Comparison of ENCODE assay signal across 10 cellular contexts in the genomic region with DNA sequence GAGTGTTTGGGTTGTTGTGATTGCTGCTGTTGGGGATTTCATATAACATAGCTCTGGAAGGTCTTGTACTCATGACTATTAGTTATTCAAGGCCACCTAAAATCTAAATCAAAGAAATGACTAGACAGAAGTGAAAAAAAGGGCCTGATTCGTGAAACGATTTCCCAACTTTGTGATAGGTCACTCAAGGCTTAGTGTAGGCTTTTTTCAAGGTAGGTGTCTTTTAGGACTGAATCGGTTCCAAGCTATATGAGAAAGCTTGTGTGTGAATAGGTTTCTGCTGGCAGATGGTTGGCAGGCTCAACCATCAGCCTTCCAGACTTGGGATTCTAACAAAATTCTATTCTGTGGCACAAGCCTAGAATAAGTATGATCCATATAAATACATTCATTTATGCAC.
DNase-seq lines count a peak whose midpoint lies in the region; ATAC-seq, FAIRE-seq and TF ChIP-seq lines count a peak whose summit lies in the region.
"Had no signal": no experiment of that assay in that cellular context is flagged by ENCODE, and none has a peak within 500 bp of the region (broad histone marks: within the 10 kb centered on the region; RNA-seq: fewer than 3 reads in every experiment).

No MANE protein-coding gene starts in this region.

- no peaks in the 10 kb centered on the region for H3K36me3 ChIP-seq in mesendoderm (ENCODE audit: control insufficient read depth, insufficient read depth, low read length)
- H3K36me3 ChIP-seq in CD4-positive, alpha-beta memory T cell (ENCODE audit: insufficient read depth, low read length): no peaks in the 10 kb centered on the region

- no CpG with 5 or more reads among the region's 3 CpGs for WGBS in mesendoderm (ENCODE audit: extremely low coverage, insufficient coverage, low lambda C conversion rate)

- H3K9ac ChIP-seq in mesendoderm (ENCODE audit: low read length): no peak overlapping the region

- H3K27me3 ChIP-seq in mesendoderm (ENCODE audit: insufficient read depth, low read length, poor library complexity): no peaks in the 10 kb centered on the region
- no peaks in the 10 kb centered on the region for H3K27me3 ChIP-seq in CD4-positive, alpha-beta memory T cell (ENCODE audit: insufficient read depth, low read length)

- no peak overlapping the region for H2BK5ac ChIP-seq in mesendoderm (ENCODE audit: low read length)

- no peak overlapping the region for H3K4me3 ChIP-seq in mesendoderm (ENCODE audit: low read length)
- no peak overlapping the region for H3K4me3 ChIP-seq in CD4-positive, alpha-beta memory T cell (ENCODE audit: low read length in 2 of 2)

- H3K27me3 Mint-ChIP-seq in CD4-positive, alpha-beta memory T cell: peaks cover 0 to 9% of the 10 kb centered on the region in 2 donors

- H4K8ac ChIP-seq in mesendoderm (ENCODE audit: low read depth, low read length): no peak overlapping the region

- no peak overlapping the region for H3K27ac Mint-ChIP-seq in CD4-positive, alpha-beta memory T cell

- no peak overlapping the region for H3K56ac ChIP-seq in mesendoderm (ENCODE audit: low read length)

- no peaks in the 10 kb centered on the region for H3K4me1 Mint-ChIP-seq in CD4-positive, alpha-beta memory T cell

- H3K27ac ChIP-seq in caudate nucleus (ENCODE audit: low read depth, low read length) (peak overlapping the region; percentile 69), mesendoderm (ENCODE audit: low read depth, low read length) (no peak overlapping the region), temporal lobe (ENCODE audit: low read depth, low read length) (peak overlapping the region; percentile 77)
- no peak overlapping the region for H3K27ac ChIP-seq in CD4-positive, alpha-beta memory T cell (ENCODE audit: low read depth, low read length)

- no peak for TF ChIP-seq POLR2A in GM12891 (IDR thresholded peaks at IDR 0.05; ENCODE audit: low read depth, low read length)

- no peak overlapping the region for H3K4me2 ChIP-seq in mesendoderm (ENCODE audit: low read length)

- H3K9me3 Mint-ChIP-seq in CD4-positive, alpha-beta memory T cell: peaks cover 0 to 3% (median 0%) of the 10 kb centered on the region in 8 donors

- no peak overlapping the region for H3K4ac ChIP-seq in mesendoderm (ENCODE audit: low read depth, low read length)

- H2BK15ac ChIP-seq in mesendoderm (replicated peaks; ENCODE audit: low read depth): no peak overlapping the region

- peaks cover 13% of the 10 kb centered on the region for H3K79me1 ChIP-seq in mesendoderm (ENCODE audit: low read length)

- peaks cover 5% of the 10 kb centered on the region for H3K4me1 ChIP-seq in mesendoderm (ENCODE audit: control insufficient read depth, low read depth, low read length)
- no peaks in the 10 kb centered on the region for H3K4me1 ChIP-seq in CD4-positive, alpha-beta memory T cell (ENCODE audit: insufficient read depth, low read length)

- H3K79me2 ChIP-seq in mesendoderm (ENCODE audit: control insufficient read depth, insufficient read depth, low read length): peaks cover 15% of the 10 kb centered on the region

- no peak overlapping the region for H3K4me3 Mint-ChIP-seq in CD4-positive, alpha-beta memory T cell

- POLR2A ChIA-PET in CD4-positive, alpha-beta memory T cell (lab: Charles Lee; ENCODE audit: partially characterized antibody): no interaction called here

- no peaks in the 10 kb centered on the region for H3K9me3 ChIP-seq in CD4-positive, alpha-beta memory T cell (ENCODE audit: control insufficient read depth in 1 of 2, low read length in 2 of 2)

- no peak overlapping the region for H2AK5ac ChIP-seq in mesendoderm (ENCODE audit: low read length)

- no peaks in the 10 kb centered on the region for H3K36me3 Mint-ChIP-seq in CD4-positive, alpha-beta memory T cell

- peak overlapping the region; percentile 60 for H3K18ac ChIP-seq in mesendoderm (ENCODE audit: low read length)

- peak in 1 of 61 donors; percentile 52 for DNase-seq in caudate nucleus (lab: John Stamatoyannopoulos, UW)
- no peak for DNase-seq in mesendoderm
- no peak for DNase-seq in GM12891 (ENCODE audit: insufficient read length, low spot score)
- DNase-seq in NCI-H1105 (lab: John Stamatoyannopoulos, UW): no peak
- no peak for DNase-seq in CD4-positive, alpha-beta memory T cell
- DNase-seq: retina, SIG-M5 had no signal

- no peak for FAIRE-seq in GM12891 (lab: Jason Lieb, UNC)

- no peak overlapping the region for H2BK120ac ChIP-seq in mesendoderm (ENCODE audit: low read depth, low read length)

- intact Hi-C loops in CD4-positive, alpha-beta memory T cell (cut with micrococcal nuclease): no loop called here

- no peak overlapping the region for H4K5ac ChIP-seq in mesendoderm (ENCODE audit: low read length)

- CTCF ChIA-PET in CD4-positive, alpha-beta memory T cell (lab: Charles Lee; ENCODE audit: partially characterized antibody): no interaction called here

- ATAC-seq in HG03175 (IDR thresholded peaks at IDR 0.05; ENCODE audit: unreplicated experiment) (peak; percentile 11), GM18861 (IDR thresholded peaks at IDR 0.05; ENCODE audit: unreplicated experiment) (no peak)

- H3K23ac ChIP-seq in mesendoderm (ENCODE audit: low read length): no peak overlapping the region

TF ChIP-seq in GM12891, 5 proteins besides CTCF, POLR2A, EP300 and RAD21:
- no peak for TF ChIP-seq SPI1 (IDR thresholded peaks at IDR 0.05; ENCODE audit: low read depth, low read length)
- no peak for TF ChIP-seq POLR2AphosphoS5 (IDR thresholded peaks at IDR 0.05; ENCODE audit: low read depth, low read length)
- no peak for TF ChIP-seq POU2F2 (IDR thresholded peaks at IDR 0.05; ENCODE audit: low read depth, low read length)
- no peak for TF ChIP-seq PAX5 (IDR thresholded peaks at IDR 0.05; ENCODE audit: insufficient read depth, low read length, severe bottlenecking)
- TF ChIP-seq TAF1 (IDR thresholded peaks at IDR 0.05; ENCODE audit: low read depth, low read length): no peak

Comparison
In these comparisons a context has a peak if more than half of its experiments do, and no peak if none do; other contexts are left out.
1. H3K27ac ChIP-seq: peak in caudate nucleus (single experiment) and temporal lobe (single experiment); none in mesendoderm (single experiment) and CD4-positive, alpha-beta memory T cell (single experiment).